In the genomic region with DNA sequence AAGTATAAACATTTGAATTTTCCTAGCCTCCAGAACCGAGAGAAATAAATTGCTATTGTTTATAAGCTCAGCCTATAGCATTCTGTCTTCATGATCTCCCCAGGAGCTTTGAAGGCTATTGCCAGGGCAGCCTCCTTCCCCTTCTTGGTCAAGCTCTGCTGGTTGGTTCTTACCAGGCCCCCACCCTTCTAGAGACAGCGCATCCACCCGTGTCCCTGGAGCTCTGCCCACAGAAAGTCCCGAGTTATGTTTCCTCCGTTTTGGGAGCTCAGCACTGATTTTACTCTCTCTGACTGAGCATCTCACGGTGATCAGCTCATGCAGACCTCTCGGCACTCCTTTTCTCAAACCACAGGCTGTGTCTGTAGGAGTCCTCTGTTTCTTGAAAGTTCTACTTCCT, we compare ENCODE assay signal across 1 cellular context.
A peak's percentile ranks its signal among the peaks of the same experiment; 100 is the strongest.
TF ChIP-seq lines count a peak whose summit lies in the region.

No MANE protein-coding gene starts in this region.

TF ChIP-seq in GM12878, 131 proteins besides CTCF, POLR2A, EP300 and RAD21:
- TF ChIP-seq PAX5 (IDR thresholded peaks at IDR 0.05; ENCODE audit: borderline replicate concordance, low read depth, low read length) (peak; percentile 86), NR2F1 (conservative IDR thresholded peaks at IDR 0.05) (no peak), RUNX3 (IDR thresholded peaks at IDR 0.05; ENCODE audit: low read length) (peak; percentile 58)
